In genomic region chr15:48385431-48385830, GRCh38 we compare ENCODE assay signal across 20 cellular contexts. TPM values are rescaled to one million over a fixed set of nuclear protein-coding genes. Genes with fewer than 3 reads are reported as not detected.
DNase-seq lines count a peak whose midpoint lies in the region; ATAC-seq and TF ChIP-seq lines count a peak whose summit lies in the region.
"Had no signal": no experiment of that assay in that cellular context is flagged by ENCODE, and none has a peak within 500 bp of the region (broad histone marks: within the 10 kb centered on the region; RNA-seq: fewer than 3 reads in every experiment).

No MANE protein-coding gene starts in this region.

- no peaks in the 10 kb centered on the region for H3K9me3 ChIP-seq in heart left ventricle
- H3K9me3 ChIP-seq in gastroesophageal sphincter = no peaks in the 10 kb centered on the region
- H3K9me3 ChIP-seq: spleen had no signal

- no peak overlapping the region for H3K4me3 Mint-ChIP-seq in activated T-cell treated with anti-CD3 and anti-CD28 coated beads, Interleukin-2, amount 50 U/mL, for 72 hours
- H3K4me3 Mint-ChIP-seq: central memory CD8-positive, alpha-beta T cell; type B pancreatic cell had no signal

- TF ChIP-seq CTCF in heart left ventricle (IDR thresholded peaks at IDR 0.05) (no peak), astrocyte of the cerebellum (IDR thresholded peaks at IDR 0.05; ENCODE audit: low read depth, low read length, missing control alignments) (no peak), gastroesophageal sphincter (IDR thresholded peaks at IDR 0.05) (no peak)

- no peak for DNase-seq in heart left ventricle
- DNase-seq in left ventricle myocardium superior = no peak
- peak; percentile 89 for DNase-seq in astrocyte of the cerebellum (ENCODE audit: low read depth)
- DNase-seq in OCI-M1 (lab: John Stamatoyannopoulos, UW) = no peak
- no peak for DNase-seq in activated T-cell treated with anti-CD3 and anti-CD28 coated beads, Interleukin-2, amount 50 U/mL, for 72 hours
- DNase-seq in NCI-H2107 (lab: John Stamatoyannopoulos, UW) = no peak
- no peak for DNase-seq in NCI-H82 (lab: John Stamatoyannopoulos, UW)
- DNase-seq: 8988T; activated CD4-positive, alpha-beta T cell treated with anti-CD3 and anti-CD28 coated beads for 4 hours; DMS 273 treated with DMSO at 0.1 percent for 48 hours; H7; KG1; NCI-H2081 treated with DMSO at 0.1 percent for 48 hours; NK-92 treated with Interleukin-12 subunit alpha and Interleukin-12 subunit beta, amount 100 ng/mL, for 24 hours; spleen; SW 1271 had no signal

- 71 to 87% (median 75%) methylated on average over 1 of the region's 1 CpG for WGBS in heart left ventricle, 4 donors
- no CpG with 5 or more reads among the region's 1 CpG for WGBS in gastroesophageal sphincter (ENCODE audit: low coverage in 1 of 2), 2 donors

- TF ChIP-seq POLR2A in heart left ventricle (IDR thresholded peaks at IDR 0.05) = no peak
- no peak for TF ChIP-seq POLR2A in gastroesophageal sphincter (IDR thresholded peaks at IDR 0.05)

- H3K4me3 ChIP-seq in heart left ventricle (no peak overlapping the region), astrocyte of the cerebellum (ENCODE audit: low read depth, low read length) (no peak overlapping the region), gastroesophageal sphincter (no peak overlapping the region)
- H3K4me3 ChIP-seq: spleen had no signal

- peaks cover 0 to 34% (median 6%) of the 10 kb centered on the region in 12 donors for H3K4me1 ChIP-seq in heart left ventricle
- peaks cover 0 to 21% (median 15%) of the 10 kb centered on the region in 3 donors for H3K4me1 ChIP-seq in gastroesophageal sphincter
- H3K4me1 ChIP-seq: spleen had no signal

- H3K27ac Mint-ChIP-seq in activated T-cell treated with anti-CD3 and anti-CD28 coated beads, Interleukin-2, amount 50 U/mL, for 72 hours = no peak overlapping the region
- H3K27ac Mint-ChIP-seq: activated T-helper 2 cell treated with anti-CD3 and anti-CD28 coated beads, Interferon-gamma antibody, Interleukin-2, Interleukin-4, amounts not matched to agents 10 μg/mL and 5 μg/mL and 100 μg/mL, durations not matched to agents 14 hours and 24 hours and 36 hours; type B pancreatic cell had no signal

- peaks cover 6% of the 10 kb centered on the region for H3K27me3 Mint-ChIP-seq in activated T-cell treated with anti-CD3 and anti-CD28 coated beads, Interleukin-2, amount 50 U/mL, for 72 hours (ENCODE audit: low read depth)
- H3K27me3 Mint-ChIP-seq: type B pancreatic cell had no signal

- H3K4me1 Mint-ChIP-seq in activated T-cell treated with anti-CD3 and anti-CD28 coated beads, Interleukin-2, amount 50 U/mL, for 72 hours (ENCODE audit: low read depth) = no peaks in the 10 kb centered on the region
- H3K4me1 Mint-ChIP-seq: central memory CD8-positive, alpha-beta T cell had no signal

- H3K27ac ChIP-seq in heart left ventricle (peak overlapping the region in 2 of 12 donors; percentile 17 to 29), gastroesophageal sphincter (no peak overlapping the region)
- H3K27ac ChIP-seq: spleen had no signal

- no peaks in the 10 kb centered on the region for H3K9me3 Mint-ChIP-seq in activated T-cell treated with anti-CD3 and anti-CD28 coated beads, Interleukin-2, amount 50 U/mL, for 72 hours
- H3K9me3 Mint-ChIP-seq: activated T-helper 2 cell treated with anti-CD3 and anti-CD28 coated beads, Interferon-gamma antibody, Interleukin-2, Interleukin-4, amounts not matched to agents 10 μg/mL and 5 μg/mL and 100 μg/mL, durations not matched to agents 14 hours and 24 hours and 36 hours; central memory CD8-positive, alpha-beta T cell; type B pancreatic cell had no signal

- in situ Hi-C loops in astrocyte of the cerebellum (cut with HindIII; ENCODE audit: low sequenced_read_pairs) = no loop called here

- no peak for TF ChIP-seq EP300 in gastroesophageal sphincter (IDR thresholded peaks at IDR 0.05)

- no peaks in the 10 kb centered on the region for H3K36me3 Mint-ChIP-seq in activated T-cell treated with anti-CD3 and anti-CD28 coated beads, Interleukin-2, amount 50 U/mL, for 72 hours (ENCODE audit: insufficient read depth in 2 of 2)
- H3K36me3 Mint-ChIP-seq: type B pancreatic cell had no signal

- no peaks in the 10 kb centered on the region for H3K27me3 ChIP-seq in heart left ventricle
- H3K27me3 ChIP-seq in gastroesophageal sphincter = no peaks in the 10 kb centered on the region
- H3K27me3 ChIP-seq: spleen had no signal

- H3K36me3 ChIP-seq in heart left ventricle = no peaks in the 10 kb centered on the region
- H3K36me3 ChIP-seq in gastroesophageal sphincter = no peaks in the 10 kb centered on the region
- H3K36me3 ChIP-seq: spleen had no signal

- ATAC-seq in heart left ventricle (peak in 3 of 4 donors; percentile 15 to 33 (median 30)), left ventricle myocardium superior (no peak), gastroesophageal sphincter (peak; percentile 48)
- ATAC-seq in activated T-cell treated with anti-CD3 and anti-CD28 coated beads, Interleukin-2, amount 50 U/mL, for 72 hours (replicated peaks in 1 of 2) = no peak

- intact Hi-C loops in heart left ventricle (cut with DNase I) = no loop called here
- intact Hi-C loops in left ventricle myocardium superior (cut with micrococcal nuclease) = no loop called here

RNA-seq across cellular contexts. Expression of gene DUT, which starts 54.2 kb away (rescaled TPM):
- total RNA-seq in heart left ventricle = 10 to 100 TPM; 50.9 to 79.9 (median 62.6) TPM
- 10 to 100 TPM; 44.0 to 45.4 TPM for polyA plus RNA-seq in heart left ventricle
- 77.2 TPM for total RNA-seq in left ventricle myocardium superior
- total RNA-seq in gastroesophageal sphincter = 100 to 1,000 TPM in 1 of 4 donors, 10 to 100 TPM in 3; 76.2 to 155 (median 80.9) TPM
- total RNA-seq in activated T-cell treated with anti-CD3 and anti-CD28 coated beads, Interleukin-2, amount 50 U/mL, for 72 hours = 100 to 1,000 TPM; 279 to 288 TPM

Comparison
In these comparisons a context has a peak if more than half of its experiments do, and no peak if none do; other contexts are left out.
1. ATAC-seq: peak in heart left ventricle (3 of 4) and gastroesophageal sphincter (single experiment); none in left ventricle myocardium superior (single experiment) and activated T-cell treated with anti-CD3 and anti-CD28 coated beads, Interleukin-2, amount 50 U/mL, for 72 hours (0 of 2).